11 cellular contexts compared by ENCODE assay signal in genomic region chr22:37126882-37127281, GRCh38. TPM values are rescaled to one million over a fixed set of nuclear protein-coding genes. Genes with fewer than 3 reads are reported as not detected.
A peak's percentile ranks its signal among the peaks of the same experiment; 100 is the strongest.
DNase-seq lines count a peak whose midpoint lies in the region; ATAC-seq and TF ChIP-seq lines count a peak whose summit lies in the region.
"Had no signal": no experiment of that assay in that cellular context is flagged by ENCODE, and none has a peak within 500 bp of the region (broad histone marks: within the 10 kb centered on the region; RNA-seq: fewer than 3 reads in every experiment).

No MANE protein-coding gene starts in this region.

- H3K27ac ChIP-seq in PC-3 (ENCODE audit: low read length) (no peak overlapping the region), colonic mucosa (no peak overlapping the region), spleen (no peak overlapping the region), prostate gland (no peak overlapping the region)

- no peak overlapping the region for H3K9ac ChIP-seq in PC-3 (ENCODE audit: low read length)
- H3K9ac ChIP-seq in colonic mucosa (ENCODE audit: low read depth in 2 of 2, low read length in 2 of 2) = no peak overlapping the region

- no peak for DNase-seq in activated CD4-positive, alpha-beta T cell treated with anti-CD3 and anti-CD28 coated beads, Interleukin-2, amount 10 ng/mL, durations not matched to agents 7 days and 5 days
- no peak for DNase-seq in activated CD4-positive, alpha-beta T cell treated with anti-CD3 and anti-CD28 coated beads for 4 hours
- DNase-seq in PC-3 (no peak), colonic mucosa (no peak), spleen (no peak), superior temporal gyrus (ENCODE audit: extremely low spot score) (no peak), prostate gland (ENCODE audit: low spot score) (no peak)
- DNase-seq: activated T-cell treated with anti-CD3 and anti-CD28 coated beads, Interleukin-2, amount 50 U/mL, for 1 hour; naive B cell had no signal

- CTCF ChIA-PET in activated CD4-positive, alpha-beta T cell treated with anti-CD3 and anti-CD28 coated beads, Interleukin-2, amount 10 ng/mL, durations not matched to agents 7 days and 5 days (lab: Charles Lee) = interaction anchor here (0.6 to 10.6 kb wide), 11 partner anchors 9 to 111 kb away, joined by 3 to 71 read pairs (median 4); partner anchors contain the start of gene IL2RB
- CTCF ChIA-PET in PC-3 (lab: Charles Lee) = interaction anchor here (0.6 to 0.9 kb wide), 2 partner anchors 15 to 403 kb away, joined by 4 to 8 read pairs; no protein-coding TSS in a partner anchor

- no peaks in the 10 kb centered on the region for H3K9me3 ChIP-seq in PC-3 (ENCODE audit: low read length)
- no peaks in the 10 kb centered on the region for H3K9me3 ChIP-seq in colonic mucosa
- no peaks in the 10 kb centered on the region for H3K9me3 ChIP-seq in spleen
- H3K9me3 ChIP-seq in prostate gland = no peaks in the 10 kb centered on the region

- H3K27me3 ChIP-seq in PC-3 (ENCODE audit: low read length) (no peaks in the 10 kb centered on the region), colonic mucosa (no peaks in the 10 kb centered on the region), spleen (replicated peaks in 1 of 7) (peaks cover 0 to 9% (median 0%) of the 10 kb centered on the region in 7 donors), prostate gland (replicated peaks; ENCODE audit: insufficient read depth) (no peaks in the 10 kb centered on the region)

- H3F3A ChIP-seq in PC-3 (ENCODE audit: low read length, unreplicated experiment) = no peaks in the 10 kb centered on the region

- ATAC-seq in PC-3 (no peak), HG03135 (IDR thresholded peaks at IDR 0.05; ENCODE audit: unreplicated experiment) (no peak)

- whole genome bisulfite sequencing in spleen, 5 donors = 76 to 100% (median 85%) methylated on average over 3 to 5 of the region's 5 CpGs
- WGBS in prostate gland = 76% methylated on average over 5 of the region's 5 CpGs

- peaks cover 33% of the 10 kb centered on the region for H3K36me3 Mint-ChIP-seq in activated CD4-positive, alpha-beta T cell treated with anti-CD3 and anti-CD28 coated beads, Interleukin-2, amount 10 ng/mL, durations not matched to agents 7 days and 5 days (ENCODE audit: low read depth)
- H3K36me3 Mint-ChIP-seq: naive B cell had no signal

- no peaks in the 10 kb centered on the region for H4K20me1 ChIP-seq in PC-3 (ENCODE audit: low read length)

- POLR2A ChIA-PET in activated CD4-positive, alpha-beta T cell treated with anti-CD3 and anti-CD28 coated beads, Interleukin-2, amount 10 ng/mL, durations not matched to agents 7 days and 5 days (lab: Charles Lee) = interaction anchor here (0.7 kb wide), 1 partner anchor 23 kb away, joined by 4 read pairs; the partner anchor contains the start of gene IL2RB
- POLR2A ChIA-PET in PC-3 (lab: Charles Lee; ENCODE audit: unreplicated experiment) = no interaction called here

- no TSS peak for BruUV-seq in PC-3 (replicated peaks; lab: Mats Ljungman, UMichigan)

- H3K4me3 Mint-ChIP-seq in activated CD4-positive, alpha-beta T cell treated with anti-CD3 and anti-CD28 coated beads, Interleukin-2, amount 10 ng/mL, durations not matched to agents 7 days and 5 days = no peak overlapping the region
- H3K4me3 Mint-ChIP-seq: B cell, naive B cell had no signal

- H3K79me2 ChIP-seq in PC-3 (ENCODE audit: low read length) = no peaks in the 10 kb centered on the region

- H2AFZ ChIP-seq in PC-3 (ENCODE audit: low read length) = no peak overlapping the region

- H3K4me3 ChIP-seq in PC-3 (ENCODE audit: low read length) (no peak overlapping the region), colonic mucosa (no peak overlapping the region), spleen (no peak overlapping the region), prostate gland (no peak overlapping the region)

- peaks cover 7% of the 10 kb centered on the region for H3K4me1 ChIP-seq in PC-3 (ENCODE audit: insufficient read depth, low read length)
- H3K4me1 ChIP-seq in colonic mucosa = no peaks in the 10 kb centered on the region
- peaks cover 0 to 19% (median 11%) of the 10 kb centered on the region in 6 donors for H3K4me1 ChIP-seq in spleen
- no peaks in the 10 kb centered on the region for H3K4me1 ChIP-seq in prostate gland (replicated peaks)

- no peaks in the 10 kb centered on the region for H3K9me2 ChIP-seq in PC-3 (replicated peaks; ENCODE audit: low read length)

- TF ChIP-seq POLR2A in spleen (IDR thresholded peaks at IDR 0.05) (no peak), prostate gland (IDR thresholded peaks at IDR 0.05) (no peak)

- H3K27ac Mint-ChIP-seq in activated CD4-positive, alpha-beta T cell treated with anti-CD3 and anti-CD28 coated beads, Interleukin-2, amount 10 ng/mL, durations not matched to agents 7 days and 5 days = peak overlapping the region; percentile 72
- H3K27ac Mint-ChIP-seq: B cell had no signal

- no peak overlapping the region for H3K4me2 ChIP-seq in PC-3 (ENCODE audit: low read length)

- TF ChIP-seq CTCF in PC-3 (conservative IDR thresholded peaks at IDR 0.05; ENCODE audit: low read depth, low read length) (peak; percentile 45), colonic mucosa (IDR thresholded peaks at IDR 0.05) (peak; percentile 37), spleen (IDR thresholded peaks at IDR 0.05 in 8 of 11, conservative IDR thresholded peaks at IDR 0.05 in 3 of 11) (peak in 6 of 11 experiments; percentile 8 to 54 (median 34)), prostate gland (IDR thresholded peaks at IDR 0.05) (peak in 1 of 4 experiments; percentile 7)

- H3K9me3 Mint-ChIP-seq in activated CD4-positive, alpha-beta T cell treated with anti-CD3 and anti-CD28 coated beads, Interleukin-2, amount 10 ng/mL, durations not matched to agents 7 days and 5 days = no peaks in the 10 kb centered on the region
- H3K9me3 Mint-ChIP-seq: naive B cell had no signal

- H3K36me3 ChIP-seq in PC-3 (ENCODE audit: low read depth, low read length) (no peaks in the 10 kb centered on the region), colonic mucosa (no peaks in the 10 kb centered on the region), spleen (peaks cover 0 to 57% (median 5%) of the 10 kb centered on the region in 6 donors), prostate gland (no peaks in the 10 kb centered on the region)

- intact Hi-C loops in PC-3 (cut with micrococcal nuclease) (no loop called here), colonic mucosa (cut with DNase I) (no loop called here), spleen (cut with DNase I; ENCODE audit: low total_unique reads) (no loop called here), prostate gland (cut with DNase I) (no loop called here)

- H3K27me3 Mint-ChIP-seq in activated CD4-positive, alpha-beta T cell treated with anti-CD3 and anti-CD28 coated beads, Interleukin-2, amount 10 ng/mL, durations not matched to agents 7 days and 5 days = no peaks in the 10 kb centered on the region
- H3K27me3 Mint-ChIP-seq: B cell had no signal

- H3K4me1 Mint-ChIP-seq in activated CD4-positive, alpha-beta T cell treated with anti-CD3 and anti-CD28 coated beads, Interleukin-2, amount 10 ng/mL, durations not matched to agents 7 days and 5 days = peaks cover 48% of the 10 kb centered on the region

RNA-seq across cellular contexts. Expression of gene TMPRSS6, which starts 17.4 kb away (rescaled TPM):
- under 1 TPM; 0.50 to 0.73 TPM for total RNA-seq in activated CD4-positive, alpha-beta T cell treated with anti-CD3 and anti-CD28 coated beads, Interleukin-2, amount 10 ng/mL, durations not matched to agents 7 days and 5 days
- 0.04 TPM in 1 of 2 replicates, not detected in the other for total RNA-seq in PC-3 (2014; rRNA removed)
- 1 to 10 TPM in 1 of 2 donors, under 1 TPM in 1; 0.10 to 1.5 TPM for total RNA-seq in colonic mucosa
- total RNA-seq in spleen = under 1 TPM in 2 of 7 donors, not detected in 5; 0.54 to 0.55 TPM
- polyA plus RNA-seq in spleen = under 1 TPM; 0.09 to 0.28 (median 0.26) TPM
- total RNA-seq in prostate gland = under 1 TPM in 1 of 2 donors, not detected in 1; 0.45 TPM
- total RNA-seq: B cell had no signal

RNA-seq across cellular contexts. Expression of gene IL2RB, which starts 22.8 kb away (rescaled TPM):
- 100 to 1,000 TPM; 100 to 115 TPM for total RNA-seq in activated CD4-positive, alpha-beta T cell treated with anti-CD3 and anti-CD28 coated beads, Interleukin-2, amount 10 ng/mL, durations not matched to agents 7 days and 5 days
- not detected in 2 replicates for total RNA-seq in PC-3 (2014; rRNA removed)
- 1 to 10 TPM; 2.0 to 2.7 TPM for total RNA-seq in colonic mucosa
- total RNA-seq in spleen = 10 to 100 TPM; 20.6 to 75.2 (median 51.5) TPM
- polyA plus RNA-seq in spleen = 1 to 10 TPM; 3.7 to 5.9 (median 3.9) TPM
- 1 to 10 TPM; 1.7 to 3.0 TPM for total RNA-seq in prostate gland

Comparison
In these comparisons a context has a peak if more than half of its experiments do, and no peak if none do; other contexts are left out.
1. RNA of gene IL2RB, which starts 22.8 kb away (total RNA-seq): 100 to 115 TPM in activated CD4-positive, alpha-beta T cell treated with anti-CD3 and anti-CD28 coated beads, Interleukin-2, amount 10 ng/mL, durations not matched to agents 7 days and 5 days and 20.6 to 75.2 TPM in spleen; 1.7 to 3.0 TPM in prostate gland, 2.0 to 2.7 TPM in colonic mucosa and not detected in PC-3; every median in the first group is over 4 times any median in the second.